In the genomic region with DNA sequence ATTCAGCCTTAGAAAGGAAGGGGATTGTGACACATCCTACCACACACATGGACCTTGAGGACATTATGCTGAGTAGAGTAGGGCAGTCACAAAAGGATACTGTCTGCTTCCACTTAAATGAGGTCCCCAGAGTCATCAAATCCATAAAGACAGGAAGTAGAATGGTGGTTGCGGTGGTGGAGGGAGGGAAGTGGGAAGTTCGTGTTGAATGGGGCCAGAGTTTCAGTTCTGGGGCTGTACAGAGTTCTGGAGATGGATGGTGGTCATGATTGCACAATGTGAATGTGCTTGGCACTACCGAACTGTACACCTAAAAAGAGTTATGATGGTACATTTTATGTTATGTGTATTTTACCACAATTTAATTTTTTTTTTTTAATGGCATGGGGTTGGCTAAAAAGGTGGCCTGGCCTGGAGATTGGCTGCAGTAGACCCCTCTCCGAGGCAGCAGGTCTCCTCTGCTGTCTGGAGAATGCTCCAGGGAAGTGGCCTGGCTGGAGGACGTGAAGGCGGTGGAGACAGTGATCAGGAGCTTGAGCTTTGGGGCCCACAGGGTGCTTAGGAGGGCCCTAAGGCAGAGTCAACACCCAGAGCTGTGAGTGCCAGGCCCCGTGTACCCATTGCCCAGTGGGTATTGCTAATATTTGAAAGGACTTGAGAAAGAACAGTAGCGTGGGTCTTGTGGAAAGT, we compare ENCODE assay signal across 9 cellular contexts. TPM values are rescaled to one million over a fixed set of nuclear protein-coding genes. Genes with fewer than 3 reads are reported as not detected.
DNase-seq lines count a peak whose midpoint lies in the region; ATAC-seq and TF ChIP-seq lines count a peak whose summit lies in the region.
"Had no signal": no experiment of that assay in that cellular context is flagged by ENCODE, and none has a peak within 500 bp of the region (broad histone marks: within the 10 kb centered on the region; RNA-seq: fewer than 3 reads in every experiment).

No MANE protein-coding gene starts in this region.

- H3K27ac ChIP-seq in MM.1S (ENCODE audit: low read length) (peak overlapping the region; percentile 73; the same call in 1 of the 2 replicates), mesendoderm (ENCODE audit: low read depth, low read length) (no peak overlapping the region)

- no peaks in the 10 kb centered on the region for H3K27me3 Mint-ChIP-seq in activated CD4-positive, alpha-beta memory T cell treated with anti-CD3 and anti-CD28 coated beads, Interleukin-2, amount 10 ng/mL, durations not matched to agents 7 days and 5 days
- no peaks in the 10 kb centered on the region for H3K27me3 Mint-ChIP-seq in stimulated activated naive B cell treated with anti-CD40 and anti-IgM and Interleukin-4, amounts not matched to agents 10 μg/mL and 1 μg/mL and 100 μg/mL, for 72 hours

- no peaks in the 10 kb centered on the region for H3K79me1 ChIP-seq in mesendoderm (ENCODE audit: low read length)

- no peak overlapping the region for H3K4me3 Mint-ChIP-seq in activated CD4-positive, alpha-beta memory T cell treated with anti-CD3 and anti-CD28 coated beads, Interleukin-2, amount 10 ng/mL, durations not matched to agents 7 days and 5 days
- H3K4me3 Mint-ChIP-seq in stimulated activated naive B cell treated with anti-CD40 and anti-IgM and Interleukin-4, amounts not matched to agents 10 μg/mL and 1 μg/mL and 100 μg/mL, for 72 hours: peak overlapping the region; percentile 57 to 69
- H3K4me3 Mint-ChIP-seq: activated naive CD4-positive, alpha-beta T cell treated with anti-CD3 and anti-CD28 coated beads for 36 hours had no signal

- WGBS in mesendoderm (ENCODE audit: extremely low coverage, insufficient coverage, low lambda C conversion rate): no CpG with 5 or more reads among the region's 8 CpGs

- H2BK120ac ChIP-seq in mesendoderm (ENCODE audit: low read depth, low read length): no peak overlapping the region

- no peak overlapping the region for H3K23ac ChIP-seq in mesendoderm (ENCODE audit: low read length)

- no peak overlapping the region for H3K9ac ChIP-seq in MM.1S (ENCODE audit: low read length)
- no peak overlapping the region for H3K9ac ChIP-seq in mesendoderm (ENCODE audit: low read length)

- no peak overlapping the region for H2BK5ac ChIP-seq in mesendoderm (ENCODE audit: low read length)

- POLR2A ChIA-PET in activated CD4-positive, alpha-beta memory T cell treated with anti-CD3 and anti-CD28 coated beads, Interleukin-2, amount 10 ng/mL, durations not matched to agents 7 days and 5 days (lab: Charles Lee): interaction anchor here (1.6 kb wide), 1 partner anchor 49 kb away, joined by 7 read pairs; no protein-coding TSS in a partner anchor

- H3K4me2 ChIP-seq in MM.1S (ENCODE audit: low read depth, low read length) (peak overlapping the region; percentile 7; the same call in 1 of the 2 replicates), mesendoderm (ENCODE audit: low read length) (no peak overlapping the region)

- H3K4me1 Mint-ChIP-seq in activated CD4-positive, alpha-beta memory T cell treated with anti-CD3 and anti-CD28 coated beads, Interleukin-2, amount 10 ng/mL, durations not matched to agents 7 days and 5 days: peaks cover 31% of the 10 kb centered on the region
- peaks cover 40 to 65% of the 10 kb centered on the region in 2 donors for H3K4me1 Mint-ChIP-seq in stimulated activated naive B cell treated with anti-CD40 and anti-IgM and Interleukin-4, amounts not matched to agents 10 μg/mL and 1 μg/mL and 100 μg/mL, for 72 hours

- H3K9me3 Mint-ChIP-seq in activated CD4-positive, alpha-beta memory T cell treated with anti-CD3 and anti-CD28 coated beads, Interleukin-2, amount 10 ng/mL, durations not matched to agents 7 days and 5 days: no peaks in the 10 kb centered on the region
- H3K9me3 Mint-ChIP-seq in stimulated activated naive B cell treated with anti-CD40 and anti-IgM and Interleukin-4, amounts not matched to agents 10 μg/mL and 1 μg/mL and 100 μg/mL, for 72 hours: no peaks in the 10 kb centered on the region
- H3K9me3 Mint-ChIP-seq: activated naive CD4-positive, alpha-beta T cell treated with anti-CD3 and anti-CD28 coated beads for 36 hours had no signal

- H3K27me3 ChIP-seq in MM.1S (replicated peaks; ENCODE audit: insufficient read depth, low read length) (no peaks in the 10 kb centered on the region), mesendoderm (ENCODE audit: insufficient read depth, low read length, poor library complexity) (no peaks in the 10 kb centered on the region)

- H3K4me3 ChIP-seq in MM.1S (ENCODE audit: low read length) (no peak overlapping the region), mesendoderm (ENCODE audit: low read length) (no peak overlapping the region)

- no peak overlapping the region for H4K8ac ChIP-seq in mesendoderm (ENCODE audit: low read depth, low read length)

- H3K36me3 Mint-ChIP-seq in activated CD4-positive, alpha-beta memory T cell treated with anti-CD3 and anti-CD28 coated beads, Interleukin-2, amount 10 ng/mL, durations not matched to agents 7 days and 5 days (ENCODE audit: low read depth): peaks cover 52% of the 10 kb centered on the region
- H3K36me3 Mint-ChIP-seq in stimulated activated naive B cell treated with anti-CD40 and anti-IgM and Interleukin-4, amounts not matched to agents 10 μg/mL and 1 μg/mL and 100 μg/mL, for 72 hours: peaks cover 48 to 68% of the 10 kb centered on the region in 2 donors

- H2AK5ac ChIP-seq in mesendoderm (ENCODE audit: low read length): no peak overlapping the region

- H3K4me1 ChIP-seq in MM.1S (ENCODE audit: low read length) (peaks cover 31% of the 10 kb centered on the region), mesendoderm (ENCODE audit: control insufficient read depth, low read depth, low read length) (no peaks in the 10 kb centered on the region)

- no peak overlapping the region for H2BK15ac ChIP-seq in mesendoderm (replicated peaks; ENCODE audit: low read depth)

- H3K27ac Mint-ChIP-seq in activated CD4-positive, alpha-beta memory T cell treated with anti-CD3 and anti-CD28 coated beads, Interleukin-2, amount 10 ng/mL, durations not matched to agents 7 days and 5 days: peak overlapping the region; percentile 31
- H3K27ac Mint-ChIP-seq in stimulated activated naive B cell treated with anti-CD40 and anti-IgM and Interleukin-4, amounts not matched to agents 10 μg/mL and 1 μg/mL and 100 μg/mL, for 72 hours: peak overlapping the region; percentile 95

- peaks cover 24% of the 10 kb centered on the region for H3F3A ChIP-seq in MM.1S (ENCODE audit: insufficient read depth, low read length)

- DNase-seq in MM.1S (no peak), left ventricle myocardium superior (no peak), mesendoderm (no peak), HuH-7.5 (ENCODE audit: low spot score) (no peak), GM19238 (ENCODE audit: insufficient read length, low spot score) (no peak)
- no peak for DNase-seq in activated CD4-positive, alpha-beta memory T cell treated with anti-CD3 and anti-CD28 coated beads, Interleukin-2, amount 10 ng/mL, durations not matched to agents 7 days and 5 days
- no peak for DNase-seq in stimulated activated naive B cell treated with anti-CD40 and anti-IgM and Interleukin-4, amounts not matched to agents 10 μg/mL and 1 μg/mL and 100 μg/mL, for 72 hours
- DNase-seq: activated naive CD4-positive, alpha-beta T cell treated with anti-CD3 and anti-CD28 coated beads for 36 hours had no signal

- no peak overlapping the region for H3K4ac ChIP-seq in mesendoderm (ENCODE audit: low read depth, low read length)

- no peaks in the 10 kb centered on the region for H3K9me3 ChIP-seq in MM.1S (replicated peaks; ENCODE audit: insufficient read depth, low read length)

- no peak overlapping the region for H4K5ac ChIP-seq in mesendoderm (ENCODE audit: low read length)

- TF ChIP-seq CTCF in MM.1S (IDR thresholded peaks at IDR 0.05; ENCODE audit: low read length): no peak

- ATAC-seq in left ventricle myocardium superior: peak; percentile 38
- peak; percentile 2 to 5 for ATAC-seq in stimulated activated naive B cell treated with anti-CD40 and anti-IgM and Interleukin-4, amounts not matched to agents 10 μg/mL and 1 μg/mL and 100 μg/mL, for 72 hours (replicated peaks)
- ATAC-seq in HG03025 (IDR thresholded peaks at IDR 0.05; ENCODE audit: low FRiP score, unreplicated experiment): no peak

- H3K36me3 ChIP-seq in MM.1S (replicated peaks; ENCODE audit: insufficient read depth, low read length): peaks cover 12% of the 10 kb centered on the region
- H3K36me3 ChIP-seq in mesendoderm (ENCODE audit: control insufficient read depth, insufficient read depth, low read length): peaks cover 11% of the 10 kb centered on the region

- no peak overlapping the region for H2AFZ ChIP-seq in MM.1S (ENCODE audit: low read length)

- intact Hi-C loops in left ventricle myocardium superior (cut with micrococcal nuclease): no loop called here

- H3K56ac ChIP-seq in mesendoderm (ENCODE audit: low read length): no peak overlapping the region

- H3K18ac ChIP-seq in mesendoderm (ENCODE audit: low read length): no peak overlapping the region

- CTCF ChIA-PET in activated CD4-positive, alpha-beta memory T cell treated with anti-CD3 and anti-CD28 coated beads, Interleukin-2, amount 10 ng/mL, durations not matched to agents 7 days and 5 days (lab: Charles Lee): interaction anchor here (1.0 to 2.6 kb wide), 4 partner anchors 12 to 234 kb away, joined by 3 to 15 read pairs (median 9); a partner anchor contains a TSS

- peaks cover 15% of the 10 kb centered on the region; the same call in 1 of the 2 replicates for H3K79me2 ChIP-seq in MM.1S (ENCODE audit: low read length)
- H3K79me2 ChIP-seq in mesendoderm (ENCODE audit: control insufficient read depth, insufficient read depth, low read length): no peaks in the 10 kb centered on the region

- no peaks in the 10 kb centered on the region for H4K20me1 ChIP-seq in MM.1S (ENCODE audit: insufficient read depth, low read length)

- no peaks in the 10 kb centered on the region for H3K9me2 ChIP-seq in MM.1S (replicated peaks; ENCODE audit: insufficient read depth, low read length)

RNA-seq across cellular contexts. Expression of a gene that starts 30.4 kb away (rescaled TPM):
- 1 to 10 TPM; 4.6 to 4.7 TPM for total RNA-seq in activated CD4-positive, alpha-beta memory T cell treated with anti-CD3 and anti-CD28 coated beads, Interleukin-2, amount 10 ng/mL, durations not matched to agents 7 days and 5 days
- 35.1 TPM for total RNA-seq in left ventricle myocardium superior
- 26.1 TPM for polyA plus RNA-seq in mesendoderm (2013, experiment 1 of 2)
- polyA plus RNA-seq in mesendoderm (2013, experiment 2 of 2): 27.0 TPM

RNA-seq across cellular contexts. Expression of a gene that starts 46.2 kb away (rescaled TPM):
- 10 to 100 TPM; 26.5 to 28.2 TPM for total RNA-seq in activated CD4-positive, alpha-beta memory T cell treated with anti-CD3 and anti-CD28 coated beads, Interleukin-2, amount 10 ng/mL, durations not matched to agents 7 days and 5 days
- 32.8 TPM for total RNA-seq in left ventricle myocardium superior
- 9.0 TPM for polyA plus RNA-seq in mesendoderm (2013, experiment 1 of 2)
- 9.4 TPM for polyA plus RNA-seq in mesendoderm (2013, experiment 2 of 2)

RNA-seq across cellular contexts. Expression of a gene that starts 57.9 kb away (rescaled TPM):
- under 1 TPM; 0.55 to 0.60 TPM for total RNA-seq in activated CD4-positive, alpha-beta memory T cell treated with anti-CD3 and anti-CD28 coated beads, Interleukin-2, amount 10 ng/mL, durations not matched to agents 7 days and 5 days
- total RNA-seq in left ventricle myocardium superior: 6.7 TPM
- polyA plus RNA-seq in mesendoderm (2013, experiment 1 of 2): 1.8 TPM
- 1.5 TPM for polyA plus RNA-seq in mesendoderm (2013, experiment 2 of 2)
